1 cellular context compared by ENCODE assay signal in the genomic region with DNA sequence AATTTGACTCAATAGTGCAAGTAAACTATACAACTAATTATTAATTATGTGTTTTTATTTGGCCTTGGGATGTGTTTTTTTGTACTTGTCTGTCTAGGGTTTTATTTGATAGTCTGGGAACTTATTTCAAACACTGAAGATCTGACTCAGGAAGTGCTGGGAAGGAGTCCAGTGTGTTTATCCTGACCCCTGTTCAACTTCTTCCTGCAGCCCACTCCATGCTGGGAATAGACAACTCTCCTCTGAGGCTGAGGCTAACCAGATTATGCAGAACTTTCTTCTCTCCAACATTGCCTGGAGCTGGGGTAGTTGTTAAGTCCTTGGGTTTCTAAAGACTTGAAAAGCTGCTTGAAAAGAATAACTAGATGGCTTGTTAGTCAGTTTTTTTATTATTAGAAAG.
TF ChIP-seq lines count a peak whose summit lies in the region.

No MANE protein-coding gene starts in this region.

TF ChIP-seq in endothelial cell of umbilical vein, 7 proteins besides CTCF, POLR2A, EP300 and RAD21:
- no peak for TF ChIP-seq POLR2AphosphoS5 (IDR thresholded peaks at IDR 0.05; ENCODE audit: insufficient read depth, low read depth, low read length)
- TF ChIP-seq FOS (IDR thresholded peaks at IDR 0.05; ENCODE audit: borderline replicate concordance, insufficient read depth, low read length), result no peak
- TF ChIP-seq, protein P1, sequence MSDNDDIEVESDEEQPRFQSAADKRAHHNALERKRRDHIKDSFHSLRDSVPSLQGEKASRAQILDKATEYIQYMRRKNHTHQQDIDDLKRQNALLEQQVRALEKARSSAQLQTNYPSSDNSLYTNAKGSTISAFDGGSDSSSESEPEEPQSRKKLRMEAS (IDR thresholded peaks at IDR 0.05; ENCODE audit: insufficient read depth, insufficient read length), result no peak
- TF ChIP-seq GATA2 (IDR thresholded peaks at IDR 0.05; ENCODE audit: insufficient read depth, insufficient read length, low read depth, low read length), result no peak
- TF ChIP-seq JUN (IDR thresholded peaks at IDR 0.05; ENCODE audit: borderline replicate concordance, insufficient read depth, insufficient read length, low read depth), result no peak
- TF ChIP-seq MYC (IDR thresholded peaks at IDR 0.05; ENCODE audit: low read depth, low read length), result no peak
- no peak for TF ChIP-seq EZH2 (IDR thresholded peaks at IDR 0.05; ENCODE audit: borderline replicate concordance, low read depth, low read length, severe bottlenecking)
TF ChIP-seq in endothelial cell of umbilical vein: peak in this region for 0.
